Comparison of ENCODE assay signal across 16 cellular contexts in genomic region chr11:108197351-108197750, GRCh38. TPM values are rescaled to one million over a fixed set of nuclear protein-coding genes. Genes with fewer than 3 reads are reported as not detected.
DNase-seq lines count a peak whose midpoint lies in the region; ATAC-seq and FAIRE-seq lines count a peak whose summit lies in the region.
"Had no signal": no experiment of that assay in that cellular context is flagged by ENCODE, and none has a peak within 500 bp of the region (broad histone marks: within the 10 kb centered on the region; RNA-seq: fewer than 3 reads in every experiment).

No MANE protein-coding gene starts in this region.

- peaks cover 48% of the 10 kb centered on the region for H3K36me3 Mint-ChIP-seq in activated CD4-positive, alpha-beta T cell treated with anti-CD3 and anti-CD28 coated beads for 36 hours (ENCODE audit: low read depth)

- POLR2A ChIA-PET in activated CD4-positive, alpha-beta T cell treated with anti-CD3 and anti-CD28 coated beads for 36 hours (lab: Charles Lee) = interaction anchor here (0.6 to 1.5 kb wide), 5 partner anchors 9 to 96 kb away, joined by 3 to 6 read pairs (median 4); no protein-coding TSS in a partner anchor

- H3K27me3 Mint-ChIP-seq in activated CD4-positive, alpha-beta T cell treated with anti-CD3 and anti-CD28 coated beads for 36 hours = no peaks in the 10 kb centered on the region

- intact Hi-C loops in activated CD4-positive, alpha-beta T cell treated with anti-CD3 and anti-CD28 coated beads for 36 hours (cut with DNase I, micrococcal nuclease) = loop anchor here in 1 of 2 experiments (1.0 kb wide), 1 partner anchor 44 kb away; no protein-coding TSS in a partner anchor

- DNase-seq in activated CD4-positive, alpha-beta T cell treated with anti-CD3 and anti-CD28 coated beads for 36 hours = no peak
- no peak for DNase-seq in activated CD4-positive, alpha-beta T cell treated with anti-CD3 and anti-CD28 coated beads for 48 hours
- DNase-seq in GM19239 (ENCODE audit: insufficient read length, low spot score) = no peak
- DNase-seq in left lobe of liver (ENCODE audit: low spot score) = no peak
- DNase-seq in LoVo (ENCODE audit: low spot score) = no peak
- no peak for DNase-seq in NCI-H345 treated with DMSO at 0.1 percent for 48 hours (lab: John Stamatoyannopoulos, UW; ENCODE audit: unreplicated experiment)
- DNase-seq in stimulated activated naive CD4-positive, alpha-beta T cell treated with Interleukin-2 at 50 U/mL for 16 hours (lab: John Stamatoyannopoulos, UW) = no peak
- DNase-seq: 8988T; central memory CD4-positive, alpha-beta T cell; foreskin keratinocyte; NCI-H1092; NCI-H2227 treated with DMSO at 0.1 percent for 48 hours; SIG-M5; stimulated activated CD4-positive, alpha-beta T cell treated with anti-CD3 and anti-CD28 coated beads, Interleukin-1b, Interleukin-23, amount 100 ng/mL, for 48 hours had no signal

- FAIRE-seq in GM19239 (lab: Jason Lieb, UNC) = peak; percentile 62

- H3K4me1 Mint-ChIP-seq in activated CD4-positive, alpha-beta T cell treated with anti-CD3 and anti-CD28 coated beads for 36 hours = peaks cover 63% of the 10 kb centered on the region

- H3K9me3 Mint-ChIP-seq in activated CD4-positive, alpha-beta T cell treated with anti-CD3 and anti-CD28 coated beads for 36 hours (ENCODE audit: low read depth) = no peaks in the 10 kb centered on the region
- H3K9me3 Mint-ChIP-seq: CD14-positive monocyte had no signal

- peak; percentile 7 for ATAC-seq in activated CD4-positive, alpha-beta T cell treated with anti-CD3 and anti-CD28 coated beads for 36 hours
- ATAC-seq in HG03354 (IDR thresholded peaks at IDR 0.05; ENCODE audit: poor library complexity, severe bottlenecking, unreplicated experiment) (peak; percentile 40), left lobe of liver (peak; percentile 96)
- ATAC-seq: foreskin keratinocyte had no signal

- H3K27ac Mint-ChIP-seq in activated CD4-positive, alpha-beta T cell treated with anti-CD3 and anti-CD28 coated beads for 36 hours = peak overlapping the region; percentile 67
- H3K27ac Mint-ChIP-seq: CD14-positive monocyte had no signal

- H3K4me3 Mint-ChIP-seq in activated CD4-positive, alpha-beta T cell treated with anti-CD3 and anti-CD28 coated beads for 36 hours = no peak overlapping the region
- H3K4me3 Mint-ChIP-seq: CD14-positive monocyte had no signal

- CTCF ChIA-PET in activated CD4-positive, alpha-beta T cell treated with anti-CD3 and anti-CD28 coated beads for 36 hours (lab: Charles Lee) = interaction anchor here (0.7 to 1.0 kb wide), 2 partner anchors 21 to 44 kb away, joined by 3 to 4 read pairs; no protein-coding TSS in a partner anchor

RNA-seq across cellular contexts. Expression of gene NPAT, which starts 25.1 kb away (rescaled TPM):
- total RNA-seq in activated CD4-positive, alpha-beta T cell treated with anti-CD3 and anti-CD28 coated beads for 36 hours = 10 to 100 TPM; 28.4 to 45.2 TPM
- 5.4 TPM for total RNA-seq in left lobe of liver

RNA-seq across cellular contexts. Expression of gene ATM, which starts 25.5 kb away (rescaled TPM):
- total RNA-seq in activated CD4-positive, alpha-beta T cell treated with anti-CD3 and anti-CD28 coated beads for 36 hours = 10 to 100 TPM; 32.8 to 36.1 TPM
- total RNA-seq in left lobe of liver = 25.7 TPM

Comparison
In these comparisons a context has a peak if more than half of its experiments do, and no peak if none do; other contexts are left out.
1. ATAC-seq: peak in every context shown above with its lines; median percentile 96 in left lobe of liver; 40 in HG03354; 7 in activated CD4-positive, alpha-beta T cell treated with anti-CD3 and anti-CD28 coated beads for 36 hours.